ENCODE assay signal across 6 cellular contexts in the genomic region with DNA sequence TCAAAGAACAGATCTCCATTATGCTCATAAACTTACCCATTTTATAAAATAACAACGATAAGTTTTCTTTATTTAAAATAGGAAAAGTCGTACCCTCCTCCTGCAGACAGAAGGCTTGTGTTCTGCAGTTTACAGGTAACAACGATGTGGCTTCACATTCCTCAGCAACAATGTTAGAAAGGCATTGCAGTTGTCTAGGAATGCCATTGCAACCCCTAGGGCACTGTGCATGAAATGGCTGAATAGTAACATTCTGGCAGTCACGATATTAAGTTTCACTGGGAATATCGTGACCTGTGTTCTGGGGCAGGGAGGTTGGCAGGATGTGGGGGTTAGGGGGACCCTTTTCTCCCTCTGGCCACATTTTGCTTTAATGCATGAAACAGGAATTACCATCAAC.
"Had no signal": no experiment of that assay in that cellular context is flagged by ENCODE, and none has a peak within 500 bp of the region (broad histone marks: within the 10 kb centered on the region; RNA-seq: fewer than 3 reads in every experiment).

No MANE protein-coding gene starts in this region.

- DNase-seq: H9, HCEC 1CT, KBM-7 had no signal

- H3K27ac ChIP-seq: HL-60 had no signal

- H3K4me3 ChIP-seq: GM23338 had no signal

- H3K4me2 ChIP-seq: GM23338 had no signal

- ATAC-seq: GM23338, HepG2 had no signal
